In the genomic region with DNA sequence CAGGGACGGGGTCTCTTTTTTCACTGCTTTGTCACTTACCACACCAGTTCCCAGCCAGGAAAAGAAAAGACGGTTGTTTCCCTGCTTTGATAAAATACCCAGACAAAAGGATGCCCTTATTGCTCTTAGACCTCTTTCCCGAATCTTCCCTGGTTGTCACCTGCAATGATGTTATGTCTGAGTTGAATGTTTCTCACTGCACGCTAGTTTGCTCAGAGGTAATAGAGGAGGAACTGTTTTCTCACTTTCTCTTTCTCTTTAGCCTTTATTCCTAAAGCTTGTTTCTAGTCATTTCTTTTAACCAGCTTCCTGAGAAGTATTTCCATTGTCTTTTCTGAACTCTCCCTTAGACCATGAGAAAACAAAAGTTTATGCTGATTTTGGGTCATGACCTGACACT, we compare ENCODE assay signal across 10 cellular contexts. TPM values are rescaled to one million over a fixed set of nuclear protein-coding genes. Genes with fewer than 3 reads are reported as not detected.
DNase-seq lines count a peak whose midpoint lies in the region; ATAC-seq and TF ChIP-seq lines count a peak whose summit lies in the region.
"Had no signal": no experiment of that assay in that cellular context is flagged by ENCODE, and none has a peak within 500 bp of the region (broad histone marks: within the 10 kb centered on the region; RNA-seq: fewer than 3 reads in every experiment).

No MANE protein-coding gene starts in this region.

- H3K27ac ChIP-seq in subcutaneous abdominal adipose tissue (ENCODE audit: low read depth, low read length), result peak overlapping the region; percentile 27
- no peak overlapping the region for H3K27ac ChIP-seq in prostate gland
- H3K27ac ChIP-seq: neutrophil had no signal

- H3K4me1 ChIP-seq in subcutaneous abdominal adipose tissue (ENCODE audit: control insufficient read depth in 5 of 5, insufficient read depth in 5 of 5, low read length in 5 of 5), result peaks cover 0 to 40% (median 31%) of the 10 kb centered on the region in 5 donors
- no peaks in the 10 kb centered on the region for H3K4me1 ChIP-seq in prostate gland (replicated peaks)

- CTCF ChIA-PET in WTC11 (lab: Charles Lee), result interaction anchor here (5.8 kb wide), 1 partner anchor 23 kb away, joined by 31 read pairs; no protein-coding TSS in a partner anchor

- ATAC-seq in HG02885 (IDR thresholded peaks at IDR 0.05; ENCODE audit: poor library complexity, unreplicated experiment), result peak; percentile 93
- no peak for ATAC-seq in WTC11
- ATAC-seq in esophagus mucosa, result no peak

- peak overlapping the region; percentile 53 for H3K4me3 Mint-ChIP-seq in activated naive CD4-positive, alpha-beta T cell treated with anti-CD3 and anti-CD28 coated beads, Interleukin-2, amount 50 U/mL, for 24 hours
- H3K4me3 Mint-ChIP-seq in WTC11, result no peak overlapping the region

- no peak for TF ChIP-seq POLR2A in prostate gland (IDR thresholded peaks at IDR 0.05)

- H3K4me1 Mint-ChIP-seq in activated naive CD4-positive, alpha-beta T cell treated with anti-CD3 and anti-CD28 coated beads, Interleukin-2, amount 50 U/mL, for 24 hours, result peaks cover 19% of the 10 kb centered on the region
- H3K4me1 Mint-ChIP-seq in WTC11, result peaks cover 30% of the 10 kb centered on the region

- 53% methylated on average over 4 of the region's 4 CpGs for WGBS in prostate gland

- no peaks in the 10 kb centered on the region for H3K27me3 ChIP-seq in subcutaneous abdominal adipose tissue (ENCODE audit: control insufficient read depth in 5 of 5, insufficient read depth in 4 of 5, low read length in 5 of 5)
- H3K27me3 ChIP-seq in prostate gland (replicated peaks; ENCODE audit: insufficient read depth), result no peaks in the 10 kb centered on the region
- H3K27me3 ChIP-seq: neutrophil had no signal

- H3K4me3 ChIP-seq in subcutaneous abdominal adipose tissue (ENCODE audit: low read depth in 1 of 5, low read length in 5 of 5) (peak overlapping the region in 4 of 5 donors; percentile 8 to 50 (median 24)), prostate gland (no peak overlapping the region)

- POLR2A ChIA-PET in WTC11 (lab: Charles Lee), result no interaction called here

- H3K9ac ChIP-seq in subcutaneous abdominal adipose tissue (ENCODE audit: low read length in 5 of 5), result peak overlapping the region in 4 of 5 donors; percentile 1 to 62 (median 48)

- no peaks in the 10 kb centered on the region for H3K9me3 Mint-ChIP-seq in activated naive CD4-positive, alpha-beta T cell treated with anti-CD3 and anti-CD28 coated beads, Interleukin-2, amount 50 U/mL, for 24 hours
- no peaks in the 10 kb centered on the region for H3K9me3 Mint-ChIP-seq in WTC11

- no peak for DNase-seq in activated naive CD4-positive, alpha-beta T cell (lab: John Stamatoyannopoulos, UW)
- DNase-seq in WTC11 (ENCODE audit: low spot score) (no peak), prostate gland (ENCODE audit: low spot score) (no peak), cerebellar cortex (ENCODE audit: low spot score) (no peak)
- DNase-seq: Kasumi-1 had no signal

- intact Hi-C loops in prostate gland (cut with DNase I), result no loop called here

- H3K27me3 Mint-ChIP-seq in activated naive CD4-positive, alpha-beta T cell treated with anti-CD3 and anti-CD28 coated beads, Interleukin-2, amount 50 U/mL, for 24 hours, result no peaks in the 10 kb centered on the region
- no peaks in the 10 kb centered on the region for H3K27me3 Mint-ChIP-seq in WTC11 (ENCODE audit: low read depth)

- H3K36me3 ChIP-seq in subcutaneous abdominal adipose tissue (ENCODE audit: control insufficient read depth in 5 of 5, insufficient read depth in 5 of 5, low read length in 5 of 5) (peaks cover 8 to 54% (median 23%) of the 10 kb centered on the region in 5 donors), prostate gland (no peaks in the 10 kb centered on the region)
- H3K36me3 ChIP-seq: neutrophil had no signal

- TF ChIP-seq CTCF in WTC11 (IDR thresholded peaks at IDR 0.05) (no peak), prostate gland (IDR thresholded peaks at IDR 0.05) (no peak)

- H3K36me3 Mint-ChIP-seq in activated naive CD4-positive, alpha-beta T cell treated with anti-CD3 and anti-CD28 coated beads, Interleukin-2, amount 50 U/mL, for 24 hours, result peaks cover 13% of the 10 kb centered on the region
- peaks cover 33% of the 10 kb centered on the region for H3K36me3 Mint-ChIP-seq in WTC11

- peak overlapping the region; percentile 87 for H3K27ac Mint-ChIP-seq in activated naive CD4-positive, alpha-beta T cell treated with anti-CD3 and anti-CD28 coated beads, Interleukin-2, amount 50 U/mL, for 24 hours
- peak overlapping the region; percentile 68 for H3K27ac Mint-ChIP-seq in WTC11

- H3K9me3 ChIP-seq in subcutaneous abdominal adipose tissue (ENCODE audit: control insufficient read depth in 5 of 5, low read length in 5 of 5) (no peaks in the 10 kb centered on the region), prostate gland (no peaks in the 10 kb centered on the region)
- H3K9me3 ChIP-seq: neutrophil had no signal

TF ChIP-seq in WTC11, 78 proteins besides CTCF, POLR2A, EP300 and RAD21:
- TF ChIP-seq, protein P1, sequence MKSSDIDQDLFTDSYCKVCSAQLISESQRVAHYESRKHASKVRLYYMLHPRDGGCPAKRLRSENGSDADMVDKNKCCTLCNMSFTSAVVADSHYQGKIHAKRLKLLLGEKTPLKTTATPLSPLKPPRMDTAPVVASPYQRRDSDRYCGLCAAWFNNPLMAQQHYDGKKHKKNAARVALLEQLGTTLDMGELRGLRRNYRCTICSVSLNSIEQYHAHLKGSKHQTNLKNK (CRISPR knock-in tag; IDR thresholded peaks at IDR 0.05), result no peak
- TF ChIP-seq, protein P2, sequence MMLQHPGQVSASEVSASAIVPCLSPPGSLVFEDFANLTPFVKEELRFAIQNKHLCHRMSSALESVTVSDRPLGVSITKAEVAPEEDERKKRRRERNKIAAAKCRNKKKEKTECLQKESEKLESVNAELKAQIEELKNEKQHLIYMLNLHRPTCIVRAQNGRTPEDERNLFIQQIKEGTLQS (CRISPR knock-in tag; conservative IDR thresholded peaks at IDR 0.05), result no peak
- TF ChIP-seq, protein P3, sequence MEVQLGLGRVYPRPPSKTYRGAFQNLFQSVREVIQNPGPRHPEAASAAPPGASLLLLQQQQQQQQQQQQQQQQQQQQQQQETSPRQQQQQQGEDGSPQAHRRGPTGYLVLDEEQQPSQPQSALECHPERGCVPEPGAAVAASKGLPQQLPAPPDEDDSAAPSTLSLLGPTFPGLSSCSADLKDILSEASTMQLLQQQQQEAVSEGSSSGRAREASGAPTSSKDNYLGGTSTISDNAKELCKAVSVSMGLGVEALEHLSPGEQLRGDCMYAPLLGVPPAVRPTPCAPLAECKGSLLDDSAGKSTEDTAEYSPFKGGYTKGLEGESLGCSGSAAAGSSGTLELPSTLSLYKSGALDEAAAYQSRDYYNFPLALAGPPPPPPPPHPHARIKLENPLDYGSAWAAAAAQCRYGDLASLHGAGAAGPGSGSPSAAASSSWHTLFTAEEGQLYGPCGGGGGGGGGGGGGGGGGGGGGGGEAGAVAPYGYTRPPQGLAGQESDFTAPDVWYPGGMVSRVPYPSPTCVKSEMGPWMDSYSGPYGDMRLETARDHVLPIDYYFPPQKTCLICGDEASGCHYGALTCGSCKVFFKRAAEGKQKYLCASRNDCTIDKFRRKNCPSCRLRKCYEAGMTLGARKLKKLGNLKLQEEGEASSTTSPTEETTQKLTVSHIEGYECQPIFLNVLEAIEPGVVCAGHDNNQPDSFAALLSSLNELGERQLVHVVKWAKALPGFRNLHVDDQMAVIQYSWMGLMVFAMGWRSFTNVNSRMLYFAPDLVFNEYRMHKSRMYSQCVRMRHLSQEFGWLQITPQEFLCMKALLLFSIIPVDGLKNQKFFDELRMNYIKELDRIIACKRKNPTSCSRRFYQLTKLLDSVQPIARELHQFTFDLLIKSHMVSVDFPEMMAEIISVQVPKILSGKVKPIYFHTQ (CRISPR knock-in tag; IDR thresholded peaks at IDR 0.05), result no peak
- TF ChIP-seq NR2C2 (CRISPR knock-in tag; IDR thresholded peaks at IDR 0.05) (no peak), ATF1 (CRISPR knock-in tag; IDR thresholded peaks at IDR 0.05) (no peak), CREB1 (CRISPR knock-in tag; IDR thresholded peaks at IDR 0.05) (no peak), NR3C1 (CRISPR knock-in tag; conservative IDR thresholded peaks at IDR 0.05; ENCODE audit: low read depth) (no peak), ZNF396 (CRISPR knock-in tag; IDR thresholded peaks at IDR 0.05; ENCODE audit: borderline replicate concordance) (no peak)
- TF ChIP-seq, protein P4, sequence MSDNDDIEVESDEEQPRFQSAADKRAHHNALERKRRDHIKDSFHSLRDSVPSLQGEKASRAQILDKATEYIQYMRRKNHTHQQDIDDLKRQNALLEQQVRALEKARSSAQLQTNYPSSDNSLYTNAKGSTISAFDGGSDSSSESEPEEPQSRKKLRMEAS (CRISPR knock-in tag; IDR thresholded peaks at IDR 0.05), result no peak

RNA-seq across cellular contexts. Expression of a gene that starts 32.9 kb away (rescaled TPM):
- total RNA-seq in WTC11 (2021) (8.1 to 9.5 TPM (median 8.8 TPM) in 3 replicates), prostate gland (10 to 100 TPM; 11.1 to 14.0 TPM), esophagus mucosa (3.1 TPM)

Comparison
In these comparisons a context has a peak if more than half of its experiments do, and no peak if none do; other contexts are left out.
1. H3K4me3 ChIP-seq: peak in subcutaneous abdominal adipose tissue (4 of 5); none in prostate gland (0 of 2).